ENCODE assay signal across 20 cellular contexts in the genomic region with DNA sequence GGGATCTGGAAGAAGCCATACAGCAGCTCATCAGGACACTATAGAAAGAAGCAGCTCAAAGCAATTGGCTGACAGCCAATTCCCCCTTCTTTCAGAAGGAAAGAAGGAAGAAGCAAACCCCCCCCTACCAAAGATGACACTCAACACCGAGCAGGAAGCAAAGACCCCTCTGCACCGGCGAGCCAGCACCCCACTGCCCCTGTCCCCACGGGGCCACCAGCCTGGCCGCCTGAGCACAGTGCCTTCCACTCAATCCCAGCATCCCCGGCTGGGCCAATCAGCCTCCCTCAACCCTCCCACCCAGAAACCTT. TPM values are rescaled to one million over a fixed set of nuclear protein-coding genes. Genes with fewer than 3 reads are reported as not detected.
A peak's percentile ranks its signal among the peaks of the same experiment; 100 is the strongest.
DNase-seq lines count a peak whose midpoint lies in the region; ATAC-seq, FAIRE-seq and TF ChIP-seq lines count a peak whose summit lies in the region.
"Had no signal": no experiment of that assay in that cellular context is flagged by ENCODE, and none has a peak within 500 bp of the region (broad histone marks: within the 10 kb centered on the region; RNA-seq: fewer than 3 reads in every experiment).

No MANE protein-coding gene starts in this region.

- H3K9me1 ChIP-seq in K562 (ENCODE audit: control insufficient read depth, insufficient read depth, low read length), result no peaks in the 10 kb centered on the region

- H3K27ac ChIP-seq in heart right ventricle (peak overlapping the region in 7 of 10 donors; percentile 50 to 89 (median 81)), K562 (ENCODE audit: extremely low read depth, low read depth, low read length) (no peak overlapping the region), psoas muscle (no peak overlapping the region), upper lobe of left lung (peak overlapping the region in 2 of 4 donors; percentile 59 to 74), caudate nucleus (ENCODE audit: low read depth, low read length) (no peak overlapping the region)

- FAIRE-seq in K562 (lab: Jason Lieb, UNC), result no peak
- FAIRE-seq: G401.6, GM12891, GM19239, HTR-8/SVneo had no signal

- no peaks in the 10 kb centered on the region for H3K79me2 ChIP-seq in K562 (ENCODE audit: control insufficient read depth, insufficient read depth, low read length)

- ATAC-seq in heart right ventricle (no peak), Right ventricle myocardium inferior (no peak), K562 (no peak), psoas muscle (no peak), upper lobe of left lung (ENCODE audit: low FRiP score in 2 of 2) (no peak), HG02981 (IDR thresholded peaks at IDR 0.05; ENCODE audit: unreplicated experiment) (no peak)
- no peak for ATAC-seq in activated CD4-positive, CD25-positive, alpha-beta regulatory T cell treated with anti-CD3 and anti-CD28 coated beads, Interleukin-2, amount 50 U/mL, for 24 hours

- H3K4me2 ChIP-seq in K562 (ENCODE audit: insufficient read depth, low read length), result no peak overlapping the region

- DNase-seq in heart right ventricle, result no peak
- DNase-seq in Right ventricle myocardium inferior (ENCODE audit: missing footprints), result no peak
- no peak for DNase-seq in K562 (ENCODE audit: extremely low read depth in 1 of 4, low spot score in 3 of 4)
- DNase-seq in psoas muscle, result no peak
- DNase-seq in upper lobe of left lung, result no peak
- DNase-seq in caudate nucleus (lab: John Stamatoyannopoulos, UW), result no peak
- DNase-seq: AML-193, DMS79 treated with DMSO at 0.1 percent for 48 hours, KBM-7, NCI-H1092 treated with DMSO at 0.1 percent for 48 hours, NCI-H1694 treated with DMSO at 0.1 percent for 48 hours, NCI-H2171, NCI-H510A, SIG-M5 had no signal

- in situ Hi-C loops in K562 (cut with MboI), result no loop called here

- no TSS peak for BruUV-seq in K562 (replicated peaks; lab: Mats Ljungman, UMichigan)

- TF ChIP-seq POLR2A in K562 (conservative IDR thresholded peaks at IDR 0.05), result no peak
- no peak for TF ChIP-seq POLR2A in upper lobe of left lung (IDR thresholded peaks at IDR 0.05)

- TF ChIP-seq CTCF in heart right ventricle (IDR thresholded peaks at IDR 0.05) (no peak), K562 (IDR thresholded peaks at IDR 0.05 in 2 of 3, conservative IDR thresholded peaks at IDR 0.05 in 1 of 3; ENCODE audit: insufficient read depth in 2 of 3, low read depth in 1 of 3, low read length in 3 of 3) (no peak), psoas muscle (IDR thresholded peaks at IDR 0.05) (no peak), upper lobe of left lung (IDR thresholded peaks at IDR 0.05) (no peak)

- WGBS in heart right ventricle, 2 donors, result 50 to 59% methylated on average over 6 of the region's 6 CpGs
- WGBS in K562 (ENCODE audit: insufficient coverage, low coverage, missing lambda C conversion rate), result 0% methylated on average over 3 of the region's 6 CpGs
- 44 to 75% (median 57%) methylated on average over 6 of the region's 6 CpGs for WGBS in psoas muscle, 3 donors
- WGBS in upper lobe of left lung, 2 donors, result 66% methylated on average over 6 of the region's 6 CpGs; no CpG with 5 or more reads in 1 of the 2 donors

- H3K36me3 ChIP-seq in heart right ventricle (peaks cover 0 to 3% (median 0%) of the 10 kb centered on the region in 9 donors), K562 (ENCODE audit: control insufficient read depth, insufficient read depth, low read length) (no peaks in the 10 kb centered on the region), psoas muscle (ENCODE audit: insufficient read depth in 1 of 2, low read depth in 1 of 2) (no peaks in the 10 kb centered on the region), upper lobe of left lung (no peaks in the 10 kb centered on the region)

- no peak overlapping the region for H3K9ac ChIP-seq in K562 (ENCODE audit: insufficient read depth in 1 of 2, low read depth in 2 of 2, low read length in 2 of 2)

- H4K20me1 ChIP-seq in K562 (replicated peaks; ENCODE audit: control insufficient read depth, insufficient read depth, low read length), result no peaks in the 10 kb centered on the region; the same call in 1 of the 2 replicates

- TF ChIP-seq RAD21 in K562 (CRISPR knock-in tag; conservative IDR thresholded peaks at IDR 0.05 in 1 of 2, IDR thresholded peaks at IDR 0.05 in 1 of 2), result no peak

- CTCF ChIA-PET in K562 (lab: Yijun Ruan, JAX; ENCODE audit: low intra/inter-chr PET ratio), result no interaction called here

- intact Hi-C loops in heart right ventricle (cut with DNase I) (no loop called here), Right ventricle myocardium inferior (cut with DNase I) (no loop called here), K562 (cut with micrococcal nuclease) (no loop called here), psoas muscle (cut with DNase I) (no loop called here)

- no peaks in the 10 kb centered on the region for H3K9me3 ChIP-seq in heart right ventricle
- no peaks in the 10 kb centered on the region for H3K9me3 ChIP-seq in K562 (replicated peaks; ENCODE audit: control insufficient read depth, insufficient read depth, low read depth, low read length)
- H3K9me3 ChIP-seq in psoas muscle, result no peaks in the 10 kb centered on the region
- no peaks in the 10 kb centered on the region for H3K9me3 ChIP-seq in upper lobe of left lung

- peaks cover 0 to 35% (median 10%) of the 10 kb centered on the region in 9 donors for H3K4me1 ChIP-seq in heart right ventricle
- peaks cover 5 to 16% of the 10 kb centered on the region in 2 experiments; a peak in 4 of 5 replicates for H3K4me1 ChIP-seq in K562 (replicated peaks in 1 of 2; ENCODE audit: control insufficient read depth in 2 of 2, insufficient read depth in 2 of 2, low read length in 2 of 2)
- H3K4me1 ChIP-seq in psoas muscle, result no peaks in the 10 kb centered on the region
- peaks cover 8 to 19% (median 10%) of the 10 kb centered on the region in 4 donors for H3K4me1 ChIP-seq in upper lobe of left lung

- H3K4me3 ChIP-seq in heart right ventricle (peak overlapping the region in 9 of 10 donors; percentile 47 to 70 (median 56)), K562 (no peak overlapping the region), psoas muscle (peak overlapping the region; percentile 55), upper lobe of left lung (peak overlapping the region in 3 of 4 donors; percentile 37 to 55 (median 47))

- no peak overlapping the region for H2AFZ ChIP-seq in K562 (ENCODE audit: low read depth, low read length)

- H3K27me3 ChIP-seq in heart right ventricle, result peaks cover 0 to 31% (median 27%) of the 10 kb centered on the region in 7 donors
- H3K27me3 ChIP-seq in K562 (ENCODE audit: control insufficient read depth in 2 of 2, insufficient read depth in 2 of 2, low read length in 2 of 2), result peaks cover 30 to 41% of the 10 kb centered on the region in 2 experiments; a peak in 4 of 5 replicates
- peaks cover 0 to 18% (median 7%) of the 10 kb centered on the region in 3 donors for H3K27me3 ChIP-seq in psoas muscle (ENCODE audit: insufficient read depth in 3 of 3, low read length in 2 of 3)
- H3K27me3 ChIP-seq in upper lobe of left lung, result peaks cover 0 to 13% (median 4%) of the 10 kb centered on the region in 4 donors

- TF ChIP-seq EP300 in K562 (IDR thresholded peaks at IDR 0.05; ENCODE audit: low read length), result no peak
- no peak for TF ChIP-seq EP300 in upper lobe of left lung (IDR thresholded peaks at IDR 0.05)

- POLR2A ChIA-PET in K562 (lab: Yijun Ruan, JAX), result interaction anchor here (0.6 to 1.0 kb wide), 2 partner anchors 9 to 30 kb away, joined by 4 read pairs; no protein-coding TSS in a partner anchor

RNA-seq across cellular contexts. Expression of a gene that starts 1.2 kb away (rescaled TPM):
- total RNA-seq in heart right ventricle, result 1 to 10 TPM in 7 of 10 donors, under 1 TPM in 3; 0.60 to 3.4 (median 1.3) TPM
- polyA plus RNA-seq in heart right ventricle, result 1 to 10 TPM; 3.9 to 7.2 TPM
- total RNA-seq in Right ventricle myocardium inferior, result 2.4 TPM
- not detected in 2 replicates for total RNA-seq in K562 (2011; cell fraction: chromatin; rRNA removed; ENCODE audit: low replicate concordance)
- not detected in 2 replicates for total RNA-seq in K562 (2011; cell fraction: nucleolus; rRNA removed)
- not detected in 2 replicates for total RNA-seq in K562 (2011; cell fraction: nucleoplasm; rRNA removed)
- not detected in 2 replicates for total RNA-seq in K562 (2014; rRNA removed)
- not detected in 2 replicates for total RNA-seq in K562 (2014; rRNA removed; fragmentation: Illumina TruSeq; extraction: Trizol)
- not detected in 2 replicates for total RNA-seq in K562 (2015; rRNA removed; fragmentation: Illumina TruSeq; extraction: Trizol)
- not detected in 2 replicates for total RNA-seq in K562 (2021)
- polyA plus RNA-seq in K562 (2011; rRNA removed), result not detected in 2 replicates
- polyA plus RNA-seq in K562 (2011; cell fraction: cytosol; rRNA removed), result not detected in 2 replicates
- not detected in 2 replicates for polyA plus RNA-seq in K562 (2011; cell fraction: nucleus; rRNA removed)
- not detected in 2 replicates for polyA plus RNA-seq in K562 (2012)
- not detected in 2 replicates for polyA plus RNA-seq in K562 (2014; fragmentation: Illumina TruSeq; extraction: Trizol)
- not detected for polyA plus RNA-seq in K562 (2014; fragmentation: Nextera tagmentation; extraction: Ambion mirVana)
- polyA plus RNA-seq in K562 (2014; rRNA removed), result not detected in 2 replicates
- polyA minus RNA-seq in K562 (2011; rRNA and poly(A)+ RNA removed), result not detected in 2 replicates
- not detected in 2 replicates for polyA minus RNA-seq in K562 (2011; cell fraction: cytosol; rRNA and poly(A)+ RNA removed)
- polyA minus RNA-seq in K562 (2011; cell fraction: nucleus; rRNA and poly(A)+ RNA removed), result not detected in 2 replicates
- total RNA-seq in psoas muscle, result 1 to 10 TPM in 2 of 4 donors, under 1 TPM in 2; 0.91 to 2.0 (median 0.97) TPM
- 1 to 10 TPM in 2 of 3 donors, under 1 TPM in 1; 0.93 to 2.8 (median 1.4) TPM for polyA plus RNA-seq in psoas muscle
- total RNA-seq in upper lobe of left lung, result 1 to 10 TPM in 5 of 6 donors, under 1 TPM in 1; 0.30 to 9.5 (median 2.2) TPM

RNA-seq across cellular contexts. Expression of a gene that starts 1.3 kb away (rescaled TPM):
- total RNA-seq in heart right ventricle (1 to 10 TPM in 2 of 10 donors, not detected in 8; 1.5 to 3.1 TPM), Right ventricle myocardium inferior (not detected), K562 (2014; rRNA removed) (not detected in 2 replicates), K562 (2014; rRNA removed; fragmentation: Illumina TruSeq; extraction: Trizol) (not detected in 2 replicates), K562 (2015; rRNA removed; fragmentation: Illumina TruSeq; extraction: Trizol) (not detected in 2 replicates), K562 (2021) (not detected in 2 replicates), psoas muscle (not detected), upper lobe of left lung (not detected)
- polyA plus RNA-seq in heart right ventricle (1 to 10 TPM in 1 of 2 donors, under 1 TPM in 1; 0.13 to 1.5 TPM), K562 (2011; rRNA removed) (not detected in 2 replicates), K562 (2014; fragmentation: Illumina TruSeq; extraction: Trizol) (not detected in 2 replicates), K562 (2014; fragmentation: Nextera tagmentation; extraction: Ambion mirVana) (not detected), K562 (2014; rRNA removed) (not detected in 2 replicates), psoas muscle (under 1 TPM in 1 of 3 donors, not detected in 2; 0.18 TPM)
- total RNA-seq in K562 (2011; cell fraction: chromatin; rRNA removed; ENCODE audit: low replicate concordance), result not detected in 2 replicates
- not detected in 2 replicates for total RNA-seq in K562 (2011; cell fraction: nucleolus; rRNA removed)
- not detected in 2 replicates for total RNA-seq in K562 (2011; cell fraction: nucleoplasm; rRNA removed)
- polyA plus RNA-seq in K562 (2011; cell fraction: cytosol; rRNA removed), result not detected in 2 replicates
- not detected in 2 replicates for polyA plus RNA-seq in K562 (2011; cell fraction: nucleus; rRNA removed)
- not detected in 2 replicates for polyA plus RNA-seq in K562 (2012)
- polyA minus RNA-seq in K562 (2011; rRNA and poly(A)+ RNA removed), result not detected in 2 replicates
- polyA minus RNA-seq in K562 (2011; cell fraction: cytosol; rRNA and poly(A)+ RNA removed), result not detected in 2 replicates
- not detected in 2 replicates for polyA minus RNA-seq in K562 (2011; cell fraction: nucleus; rRNA and poly(A)+ RNA removed)

RNA-seq across cellular contexts. Expression of a gene that starts 35.8 kb away (rescaled TPM):
- total RNA-seq in heart right ventricle, result not detected
- not detected for polyA plus RNA-seq in heart right ventricle
- not detected for total RNA-seq in Right ventricle myocardium inferior
- not detected in 2 replicates for total RNA-seq in K562 (2011; cell fraction: chromatin; rRNA removed; ENCODE audit: low replicate concordance)
- not detected in 2 replicates for total RNA-seq in K562 (2011; cell fraction: nucleolus; rRNA removed)
- not detected in 2 replicates for total RNA-seq in K562 (2011; cell fraction: nucleoplasm; rRNA removed)
- not detected in 2 replicates for total RNA-seq in K562 (2014; rRNA removed)
- not detected in 2 replicates for total RNA-seq in K562 (2014; rRNA removed; fragmentation: Illumina TruSeq; extraction: Trizol)
- total RNA-seq in K562 (2015; rRNA removed; fragmentation: Illumina TruSeq; extraction: Trizol), result not detected in 2 replicates
- total RNA-seq in K562 (2021), result not detected in 2 replicates
- not detected in 2 replicates for polyA plus RNA-seq in K562 (2011; rRNA removed)
- not detected in 2 replicates for polyA plus RNA-seq in K562 (2011; cell fraction: cytosol; rRNA removed)
- polyA plus RNA-seq in K562 (2011; cell fraction: nucleus; rRNA removed), result not detected in 2 replicates
- not detected in 2 replicates for polyA plus RNA-seq in K562 (2012)
- not detected in 2 replicates for polyA plus RNA-seq in K562 (2014; fragmentation: Illumina TruSeq; extraction: Trizol)
- polyA plus RNA-seq in K562 (2014; fragmentation: Nextera tagmentation; extraction: Ambion mirVana), result not detected
- not detected in 2 replicates for polyA plus RNA-seq in K562 (2014; rRNA removed)
- polyA minus RNA-seq in K562 (2011; rRNA and poly(A)+ RNA removed), result not detected in 2 replicates
- polyA minus RNA-seq in K562 (2011; cell fraction: cytosol; rRNA and poly(A)+ RNA removed), result not detected in 2 replicates
- polyA minus RNA-seq in K562 (2011; cell fraction: nucleus; rRNA and poly(A)+ RNA removed), result not detected in 2 replicates
- total RNA-seq in psoas muscle, result not detected
- polyA plus RNA-seq in psoas muscle, result not detected
- total RNA-seq in upper lobe of left lung, result not detected

RNA-seq across cellular contexts. Expression of a gene that starts 38.0 kb away (rescaled TPM):
- total RNA-seq in heart right ventricle (10 to 100 TPM; 27.5 to 71.6 (median 33.5) TPM), Right ventricle myocardium inferior (46.7 TPM), K562 (2014; rRNA removed) (42.0 and 64.1 TPM in 2 replicates), K562 (2014; rRNA removed; fragmentation: Illumina TruSeq; extraction: Trizol) (61.7 and 62.1 TPM in 2 replicates), K562 (2015; rRNA removed; fragmentation: Illumina TruSeq; extraction: Trizol) (74.5 and 74.8 TPM in 2 replicates), K562 (2021) (136 and 146 TPM in 2 replicates), psoas muscle (10 to 100 TPM; 32.4 to 62.5 (median 49.2) TPM), upper lobe of left lung (100 to 1,000 TPM in 2 of 6 donors, 10 to 100 TPM in 4; 58.7 to 186 (median 81.6) TPM)
- polyA plus RNA-seq in heart right ventricle (100 to 1,000 TPM in 1 of 2 donors, 10 to 100 TPM in 1; 65.1 to 102 TPM), K562 (2011; rRNA removed) (112 and 125 TPM in 2 replicates), K562 (2014; fragmentation: Illumina TruSeq; extraction: Trizol) (98.4 and 102 TPM in 2 replicates), K562 (2014; fragmentation: Nextera tagmentation; extraction: Ambion mirVana) (10 to 100 TPM in 1 of 2 experiments, 1 to 10 TPM in 1; 7.7 to 17.9 TPM), K562 (2014; rRNA removed) (99.6 and 111 TPM in 2 replicates), psoas muscle (100 to 1,000 TPM in 1 of 3 donors, 10 to 100 TPM in 2; 44.0 to 112 (median 48.4) TPM)
- 232 and 437 TPM in 2 replicates for total RNA-seq in K562 (2011; cell fraction: chromatin; rRNA removed; ENCODE audit: low replicate concordance)
- total RNA-seq in K562 (2011; cell fraction: nucleolus; rRNA removed), result 349 and 425 TPM in 2 replicates
- total RNA-seq in K562 (2011; cell fraction: nucleoplasm; rRNA removed), result 318 and 321 TPM in 2 replicates
- 90.7 and 156 TPM in 2 replicates for polyA plus RNA-seq in K562 (2011; cell fraction: cytosol; rRNA removed)
- polyA plus RNA-seq in K562 (2011; cell fraction: nucleus; rRNA removed), result 116 and 132 TPM in 2 replicates
- polyA plus RNA-seq in K562 (2012), result 109 and 181 TPM in 2 replicates
- polyA minus RNA-seq in K562 (2011; rRNA and poly(A)+ RNA removed), result 83.1 and 88.4 TPM in 2 replicates
- 81.1 and 84.3 TPM in 2 replicates for polyA minus RNA-seq in K562 (2011; cell fraction: cytosol; rRNA and poly(A)+ RNA removed)
- 65.8 and 88.5 TPM in 2 replicates for polyA minus RNA-seq in K562 (2011; cell fraction: nucleus; rRNA and poly(A)+ RNA removed)

Comparison
In these comparisons a context has a peak if more than half of its experiments do, and no peak if none do; other contexts are left out.
1. H3K27ac ChIP-seq: peak in heart right ventricle (7 of 10); none in K562 (single experiment), psoas muscle (single experiment) and caudate nucleus (single experiment).